29 cellular contexts compared by ENCODE assay signal in the genomic region with DNA sequence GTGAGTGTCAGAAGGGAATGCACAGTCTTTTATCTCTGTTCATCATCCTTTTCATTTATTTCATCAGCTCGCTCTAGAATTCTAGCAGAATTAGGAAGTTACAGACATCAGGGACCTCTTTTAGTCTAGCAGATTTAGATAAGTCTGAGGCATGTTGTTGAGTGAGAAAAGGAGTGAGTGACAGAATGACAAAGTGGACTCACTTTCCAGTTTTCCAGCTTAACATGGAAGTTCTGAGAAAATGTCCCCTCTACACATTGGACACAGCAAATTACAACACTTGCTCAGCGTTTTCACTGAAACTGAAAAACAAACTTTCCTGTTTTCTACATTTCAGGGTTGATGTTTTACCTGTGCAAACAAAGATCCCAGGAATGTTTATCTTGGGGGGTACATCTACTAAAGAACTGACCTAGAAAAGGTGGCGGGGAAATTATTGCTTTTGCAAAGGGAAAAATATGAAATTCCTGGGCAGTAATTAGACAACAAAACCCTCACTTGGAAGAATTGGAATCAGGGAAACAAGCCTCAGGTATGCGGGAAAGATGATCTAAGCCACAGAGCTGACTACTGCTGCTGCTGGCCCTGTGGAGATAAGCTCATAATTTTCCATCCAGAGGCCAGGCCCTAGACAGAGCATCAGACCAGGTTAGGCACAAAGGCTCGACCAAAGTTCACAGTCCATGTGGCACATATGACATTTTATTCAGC. TPM values are rescaled to one million over a fixed set of nuclear protein-coding genes. Genes with fewer than 3 reads are reported as not detected.
DNase-seq lines count a peak whose midpoint lies in the region; ATAC-seq, FAIRE-seq and TF ChIP-seq lines count a peak whose summit lies in the region.
"Had no signal": no experiment of that assay in that cellular context is flagged by ENCODE, and none has a peak within 500 bp of the region (broad histone marks: within the 10 kb centered on the region; RNA-seq: fewer than 3 reads in every experiment).

No MANE protein-coding gene starts in this region.

- H3K36me3 ChIP-seq in GM23338 (ENCODE audit: insufficient read depth) (no peaks in the 10 kb centered on the region), HepG2 (replicated peaks in 1 of 2; ENCODE audit: control insufficient read depth in 1 of 2, insufficient read depth in 2 of 2, low read length in 2 of 2) (no peaks in the 10 kb centered on the region), neuronal stem cell (replicated peaks in 1 of 2; ENCODE audit: control insufficient read depth in 2 of 2, insufficient read depth in 2 of 2, low read length in 2 of 2) (no peaks in the 10 kb centered on the region)
- H3K36me3 ChIP-seq: ascending aorta; BLaER1 treated with 17β-estradiol and CSF1 and Interleukin-3, amounts not matched to agents 10 nM and 100 nM; prostate gland; sigmoid colon had no signal

- no peak overlapping the region for H3K4ac ChIP-seq in neuronal stem cell (ENCODE audit: low read length)

- H3K27me3 ChIP-seq in GM23338 (ENCODE audit: insufficient read depth) (no peaks in the 10 kb centered on the region), HepG2 (ENCODE audit: control insufficient read depth in 1 of 2, insufficient read depth in 2 of 2, low read length in 2 of 2) (no peaks in the 10 kb centered on the region), neuronal stem cell (ENCODE audit: control insufficient read depth in 3 of 3, insufficient read depth in 3 of 3, low read depth in 1 of 3, low read length in 3 of 3) (no peaks in the 10 kb centered on the region)
- H3K27me3 ChIP-seq: ascending aorta; BLaER1 treated with 17β-estradiol and CSF1 and Interleukin-3, amounts not matched to agents 10 nM and 100 nM; sigmoid colon had no signal

- no peak overlapping the region for H2BK15ac ChIP-seq in neuronal stem cell (ENCODE audit: low read length)

- H2BK5ac ChIP-seq in neuronal stem cell (ENCODE audit: low read length) = no peak overlapping the region

- no peaks in the 10 kb centered on the region for H3K9me3 ChIP-seq in HepG2 (ENCODE audit: low read length)
- H3K9me3 ChIP-seq in neuronal stem cell (replicated peaks in 1 of 2; ENCODE audit: control insufficient read depth in 2 of 2, insufficient read depth in 1 of 2, low read depth in 1 of 2, low read length in 2 of 2) = no peaks in the 10 kb centered on the region
- H3K9me3 ChIP-seq: ascending aorta, prostate gland, sigmoid colon had no signal

- H3K27me3 Mint-ChIP-seq in GM23338 (ENCODE audit: insufficient read depth, low read depth, poor library complexity) (no peaks in the 10 kb centered on the region), WTC11 (ENCODE audit: low read depth) (peaks cover 6% of the 10 kb centered on the region; the same call in 1 of the 2 replicates)
- no peaks in the 10 kb centered on the region for H3K27me3 Mint-ChIP-seq in activated naive CD4-positive, alpha-beta T cell treated with anti-CD3 and anti-CD28 coated beads, Interleukin-2, amount 10 ng/mL, durations not matched to agents 7 days and 5 days
- H3K27me3 Mint-ChIP-seq: activated CD4-positive, alpha-beta memory T cell treated with anti-CD3 and anti-CD28 coated beads for 36 hours; activated naive CD8-positive, alpha-beta T cell treated with anti-CD3 and anti-CD28 coated beads, Interleukin-2, amount 10 ng/mL, durations not matched to agents 7 days and 5 days; stimulated activated memory B cell treated with anti-CD40 and anti-IgM and Interleukin-4, amounts not matched to agents 10 μg/mL and 1 μg/mL and 100 μg/mL, for 72 hours had no signal

- under 1% methylated on average over 5 of the region's 5 CpGs for WGBS in HepG2 (ENCODE audit: low lambda C conversion rate)
- no CpG with 5 or more reads among the region's 5 CpGs for WGBS in neuronal stem cell (ENCODE audit: extremely low coverage in 2 of 2, insufficient read length in 2 of 2, insufficient replicate concordance in 1 of 2), 2 donors

- H3K9me2 ChIP-seq in GM23338 (ENCODE audit: insufficient read depth) = no peaks in the 10 kb centered on the region

- H3K4me3 ChIP-seq in GM23338 = no peak overlapping the region
- peak overlapping the region; percentile 38 to 65 (median 38); a peak in 5 of 6 replicates for H3K4me3 ChIP-seq in HepG2 (replicated peaks in 1 of 3; ENCODE audit: insufficient read depth in 1 of 3, low read depth in 2 of 3, low read length in 3 of 3)
- no peak overlapping the region for H3K4me3 ChIP-seq in neuronal stem cell (ENCODE audit: low read length in 2 of 2)
- H3K4me3 ChIP-seq: ascending aorta; BLaER1 treated with 17β-estradiol and CSF1 and Interleukin-3, amounts not matched to agents 10 nM and 100 nM; prostate gland; sigmoid colon had no signal

- CTCF ChIA-PET in WTC11 (lab: Charles Lee) = interaction anchor here (0.6 kb wide), 1 partner anchor 1941 kb away, joined by 3 read pairs; no protein-coding TSS in a partner anchor
- CTCF ChIA-PET in HepG2 (lab: Yijun Ruan, JAX; ENCODE audit: low intra/inter-chr PET ratio, low total read pairs) = no interaction called here
- CTCF ChIA-PET in activated naive CD4-positive, alpha-beta T cell treated with anti-CD3 and anti-CD28 coated beads, Interleukin-2, amount 10 ng/mL, durations not matched to agents 7 days and 5 days (lab: Charles Lee) = no interaction called here

- H3K9ac ChIP-seq in HepG2 (ENCODE audit: insufficient read depth, low read depth, low read length) = peak overlapping the region; percentile 89
- H3K9ac ChIP-seq in neuronal stem cell (ENCODE audit: low read depth, low read length, poor library complexity) = no peak overlapping the region
- H3K9ac ChIP-seq: BLaER1 treated with 17β-estradiol and CSF1 and Interleukin-3, amounts not matched to agents 10 nM and 100 nM had no signal

- peak in 1 of 2 experiments; percentile 90; a peak in 2 of 4 replicates for TF ChIP-seq EP300 in HepG2 (IDR thresholded peaks at IDR 0.05; ENCODE audit: low read depth in 2 of 2, low read length in 2 of 2)
- no peak; the same call in 1 of the 2 replicates for TF ChIP-seq EP300 in HepG2 (CRISPR knock-in tag; IDR thresholded peaks at IDR 0.05; ENCODE audit: borderline replicate concordance)

- H4K8ac ChIP-seq in neuronal stem cell (ENCODE audit: low read depth, low read length) = no peak overlapping the region

- BruUV-seq in HepG2 (replicated peaks; lab: Mats Ljungman, UMichigan) = no TSS peak

- no peaks in the 10 kb centered on the region; the same call in 2 of the 3 replicates for H3K9me3 Mint-ChIP-seq in GM23338
- peaks cover 15% of the 10 kb centered on the region for H3K9me3 Mint-ChIP-seq in WTC11
- H3K9me3 Mint-ChIP-seq in activated naive CD4-positive, alpha-beta T cell treated with anti-CD3 and anti-CD28 coated beads, Interleukin-2, amount 10 ng/mL, durations not matched to agents 7 days and 5 days = peaks cover 12% of the 10 kb centered on the region
- H3K9me3 Mint-ChIP-seq: T-helper 2 cell treated with Interferon-gamma antibody and Interleukin-4, amounts not matched to agents 5 μg/mL and 100 μg/mL, for 36 hours had no signal

- TF ChIP-seq POLR2A in HepG2 (IDR thresholded peaks at IDR 0.05; ENCODE audit: insufficient read depth in 1 of 2, low read depth in 2 of 2, low read length in 2 of 2) = peak; percentile 22 to 48; a peak in 2 of 4 replicates

- H3K4me3 Mint-ChIP-seq in GM23338 (no peak overlapping the region), WTC11 (no peak overlapping the region)
- no peak overlapping the region for H3K4me3 Mint-ChIP-seq in activated naive CD4-positive, alpha-beta T cell treated with anti-CD3 and anti-CD28 coated beads, Interleukin-2, amount 10 ng/mL, durations not matched to agents 7 days and 5 days
- H3K4me3 Mint-ChIP-seq: activated CD4-positive, alpha-beta memory T cell treated with anti-CD3 and anti-CD28 coated beads for 36 hours; activated naive CD8-positive, alpha-beta T cell treated with anti-CD3 and anti-CD28 coated beads, Interleukin-2, amount 10 ng/mL, durations not matched to agents 7 days and 5 days; stimulated activated memory B cell treated with anti-CD40 and anti-IgM and Interleukin-4, amounts not matched to agents 10 μg/mL and 1 μg/mL and 100 μg/mL, for 72 hours; T-helper 2 cell treated with Interferon-gamma antibody and Interleukin-4, amounts not matched to agents 5 μg/mL and 100 μg/mL, for 36 hours had no signal

- ATAC-seq in GM23338 = no peak
- no peak for ATAC-seq in WTC11
- ATAC-seq in HepG2 = peak; percentile 86
- no peak for ATAC-seq in GM18867 (IDR thresholded peaks at IDR 0.05; ENCODE audit: unreplicated experiment)
- ATAC-seq: activated CD4-positive, CD25-positive, alpha-beta regulatory T cell treated with anti-CD3 and anti-CD28 coated beads, Interleukin-2, amount 50 U/mL, for 24 hours; Panc1; stimulated activated memory B cell treated with anti-CD40 and anti-IgM and Interleukin-4, amounts not matched to agents 10 μg/mL and 1 μg/mL and 100 μg/mL, for 72 hours had no signal

- H3K4me1 Mint-ChIP-seq in GM23338 (peaks cover 25% of the 10 kb centered on the region), WTC11 (peaks cover 25% of the 10 kb centered on the region)
- H3K4me1 Mint-ChIP-seq in activated naive CD4-positive, alpha-beta T cell treated with anti-CD3 and anti-CD28 coated beads, Interleukin-2, amount 10 ng/mL, durations not matched to agents 7 days and 5 days = peaks cover 5% of the 10 kb centered on the region
- H3K4me1 Mint-ChIP-seq: activated naive CD8-positive, alpha-beta T cell treated with anti-CD3 and anti-CD28 coated beads, Interleukin-2, amount 10 ng/mL, durations not matched to agents 7 days and 5 days; stimulated activated memory B cell treated with anti-CD40 and anti-IgM and Interleukin-4, amounts not matched to agents 10 μg/mL and 1 μg/mL and 100 μg/mL, for 72 hours had no signal

- no peak overlapping the region for H4K91ac ChIP-seq in neuronal stem cell (ENCODE audit: low read depth, low read length, poor library complexity)

- no peaks in the 10 kb centered on the region for H3K79me2 ChIP-seq in GM23338 (replicated peaks; ENCODE audit: insufficient read depth)
- H3K79me2 ChIP-seq in HepG2 (ENCODE audit: insufficient read depth, low read length) = no peaks in the 10 kb centered on the region

- H2AFZ ChIP-seq in GM23338 = no peak overlapping the region
- no peak overlapping the region for H2AFZ ChIP-seq in HepG2 (ENCODE audit: low read length)
- H2AFZ ChIP-seq in neuronal stem cell (ENCODE audit: low read length) = peak overlapping the region; percentile 96

- peak; percentile 57 for FAIRE-seq in HepG2 (lab: Jason Lieb, UNC)
- FAIRE-seq: frontal cortex, GM12891, H54 had no signal

- no peak overlapping the region for H3K14ac ChIP-seq in neuronal stem cell (ENCODE audit: low read length)

- no peak overlapping the region for H2BK12ac ChIP-seq in neuronal stem cell (ENCODE audit: low read length)

- H3K4me2 ChIP-seq in GM23338 (no peak overlapping the region), HepG2 (ENCODE audit: low read depth, low read length) (peak overlapping the region; percentile 94), neuronal stem cell (ENCODE audit: insufficient read depth, low read length, poor library complexity, severe bottlenecking) (no peak overlapping the region)
- H3K4me2 ChIP-seq: BLaER1 treated with 17β-estradiol and CSF1 and Interleukin-3, amounts not matched to agents 10 nM and 100 nM had no signal

- in situ Hi-C loops in HepG2 (cut with HindIII; ENCODE audit: extremely low pct_ligation_motif_present, low pct_unique_long_range_greater_than_20kb) = no loop called here

- TF ChIP-seq CTCF in GM23338 (conservative IDR thresholded peaks at IDR 0.05; ENCODE audit: low read depth in 2 of 2) = no peak
- no peak for TF ChIP-seq CTCF in WTC11 (IDR thresholded peaks at IDR 0.05)
- no peak for TF ChIP-seq CTCF in HepG2 (CRISPR knock-in tag; IDR thresholded peaks at IDR 0.05)

- H2BK120ac ChIP-seq in neuronal stem cell (ENCODE audit: low read depth, low read length) = no peak overlapping the region

- H3K36me3 Mint-ChIP-seq in GM23338 (ENCODE audit: low read depth) = no peaks in the 10 kb centered on the region
- no peaks in the 10 kb centered on the region for H3K36me3 Mint-ChIP-seq in WTC11
- peaks cover 3% of the 10 kb centered on the region for H3K36me3 Mint-ChIP-seq in activated naive CD4-positive, alpha-beta T cell treated with anti-CD3 and anti-CD28 coated beads, Interleukin-2, amount 10 ng/mL, durations not matched to agents 7 days and 5 days
- H3K36me3 Mint-ChIP-seq: activated CD4-positive, alpha-beta memory T cell treated with anti-CD3 and anti-CD28 coated beads for 36 hours; activated naive CD8-positive, alpha-beta T cell treated with anti-CD3 and anti-CD28 coated beads, Interleukin-2, amount 10 ng/mL, durations not matched to agents 7 days and 5 days had no signal

- no peak overlapping the region for H2AK5ac ChIP-seq in neuronal stem cell (ENCODE audit: low read depth, low read length)

- H3K27ac ChIP-seq in GM23338 (ENCODE audit: low read depth) (no peak overlapping the region), HepG2 (ENCODE audit: extremely low read length, insufficient read depth, low read length) (peak overlapping the region; percentile 97), neuronal stem cell (replicated peaks; ENCODE audit: low read length) (no peak overlapping the region)
- H3K27ac ChIP-seq: ascending aorta; BLaER1 treated with 17β-estradiol and CSF1 and Interleukin-3, amounts not matched to agents 10 nM and 100 nM; prostate gland; sigmoid colon had no signal

- no peak overlapping the region for H3K18ac ChIP-seq in neuronal stem cell (ENCODE audit: low read length)

- no peaks in the 10 kb centered on the region for H3F3A ChIP-seq in GM23338 (replicated peaks; ENCODE audit: low read depth)

- no peaks in the 10 kb centered on the region for H3K79me1 ChIP-seq in neuronal stem cell (ENCODE audit: low read depth, low read length)

- H3K4me1 ChIP-seq in GM23338 (ENCODE audit: insufficient read depth) (peaks cover 12% of the 10 kb centered on the region), HepG2 (ENCODE audit: insufficient read depth, low read length) (peaks cover 79% of the 10 kb centered on the region), neuronal stem cell (ENCODE audit: control insufficient read depth in 2 of 2, insufficient read depth in 1 of 2, low read depth in 1 of 2, low read length in 2 of 2) (peaks cover 5 to 6% of the 10 kb centered on the region in 2 donors)
- H3K4me1 ChIP-seq: ascending aorta, prostate gland, sigmoid colon had no signal

- H3K27ac Mint-ChIP-seq in GM23338 = 0 out of 2 replicates have a peak overlapping the region, but pooled peaks have one; percentile 90
- peak overlapping the region; percentile 82 for H3K27ac Mint-ChIP-seq in WTC11
- H3K27ac Mint-ChIP-seq in activated naive CD4-positive, alpha-beta T cell treated with anti-CD3 and anti-CD28 coated beads, Interleukin-2, amount 10 ng/mL, durations not matched to agents 7 days and 5 days = no peak overlapping the region
- H3K27ac Mint-ChIP-seq: activated CD4-positive, alpha-beta memory T cell treated with anti-CD3 and anti-CD28 coated beads for 36 hours; activated naive CD8-positive, alpha-beta T cell treated with anti-CD3 and anti-CD28 coated beads, Interleukin-2, amount 10 ng/mL, durations not matched to agents 7 days and 5 days; activated T-helper 2 cell treated with anti-CD3 and anti-CD28 coated beads, Interferon-gamma antibody, Interleukin-2, Interleukin-4, amounts not matched to agents 10 μg/mL and 5 μg/mL and 100 μg/mL, durations not matched to agents 14 hours and 24 hours and 36 hours; stimulated activated memory B cell treated with anti-CD40 and anti-IgM and Interleukin-4, amounts not matched to agents 10 μg/mL and 1 μg/mL and 100 μg/mL, for 72 hours; T-helper 2 cell treated with Interferon-gamma antibody and Interleukin-4, amounts not matched to agents 5 μg/mL and 100 μg/mL, for 36 hours had no signal

- DNase-seq in GM23338 (ENCODE audit: low spot score) (no peak), WTC11 (ENCODE audit: low spot score) (no peak), HepG2 (ENCODE audit: low spot score) (peak; percentile 91), neuronal stem cell (ENCODE audit: low spot score) (no peak), DMS79 treated with DMSO at 0.1 percent for 48 hours (lab: John Stamatoyannopoulos, UW) (no peak), SKM-1 (lab: John Stamatoyannopoulos, UW; ENCODE audit: unreplicated experiment) (no peak)
- DNase-seq in activated naive CD4-positive, alpha-beta T cell treated with anti-CD3 and anti-CD28 coated beads, Interleukin-2, amount 10 ng/mL, durations not matched to agents 7 days and 5 days = no peak
- DNase-seq: activated CD4-positive, alpha-beta memory T cell treated with anti-CD3 and anti-CD28 coated beads for 36 hours; activated CD8-positive, alpha-beta memory T cell treated with anti-CD3 and anti-CD28 coated beads, Interleukin-2, amount 50 U/mL, for 48 hours; activated naive CD8-positive, alpha-beta T cell treated with anti-CD3 and anti-CD28 coated beads, Interleukin-2, amount 10 ng/mL, durations not matched to agents 7 days and 5 days; caudate nucleus; EL; NCI-H1092; sigmoid colon; stimulated activated CD4-positive, alpha-beta T cell treated with anti-CD3 and anti-CD28 coated beads, Interleukin-4, amount 100 ng/mL, for 4 hours; substantia nigra had no signal

- intact Hi-C loops in HepG2 (cut with micrococcal nuclease; ENCODE audit: unreplicated experiment) = loop anchor here (1.0 to 5.0 kb wide), 2 partner anchors 35 to 62 kb away; no protein-coding TSS in a partner anchor

- POLR2A ChIA-PET in WTC11 (lab: Charles Lee) (no interaction called here), HepG2 (lab: Yijun Ruan, JAX) (interaction anchor here (0.7 to 4.4 kb wide), 25 partner anchors 8 to 309 kb away, joined by 3 to 119 read pairs (median 6); partner anchors contain the start of genes CPSF4, CYP3A43, CYP3A5 and CYP3A7)

- H3K23ac ChIP-seq in neuronal stem cell (ENCODE audit: low read depth, low read length, poor library complexity) = no peak overlapping the region

- H4K20me1 ChIP-seq in GM23338 (replicated peaks; ENCODE audit: insufficient read depth) (no peaks in the 10 kb centered on the region), HepG2 (ENCODE audit: insufficient read depth, low read length) (no peaks in the 10 kb centered on the region)
- H4K20me1 ChIP-seq: BLaER1 treated with 17β-estradiol and CSF1 and Interleukin-3, amounts not matched to agents 10 nM and 100 nM had no signal

- TF ChIP-seq RAD21 in HepG2 (CRISPR knock-in tag; IDR thresholded peaks at IDR 0.05) = no peak

RNA-seq across cellular contexts. Expression of gene CYP3A5, which starts 14.6 kb away (rescaled TPM):
- total RNA-seq in GM23338 (2014; rRNA removed; shearing (Covaris generic)) = not detected in 2 replicates
- polyA plus RNA-seq in GM23338 (2016; fragmentation: Nextera tagmentation; extraction: Ambion mirVana) (1.1 and 1.2 TPM in 2 replicates), HepG2 (2011; rRNA removed) (9.3 and 9.6 TPM in 2 replicates)
- total RNA-seq in WTC11 (2021) (0.39 to 0.78 TPM (median 0.76 TPM) in 3 replicates), HepG2 (2016; rRNA removed; fragmentation: Illumina TruSeq; extraction: Trizol) (1.7 and 5.7 TPM in 2 replicates)
- total RNA-seq in HepG2 (2016; cell fraction: cytosol; rRNA removed; fragmentation: Illumina TruSeq; extraction: Trizol; ENCODE audit: low read depth) = 0.88 and 1.1 TPM in 2 replicates
- total RNA-seq in HepG2 (2016; cell fraction: insoluble cytoplasmic fraction; rRNA removed; fragmentation: Illumina TruSeq; extraction: Trizol) = 1.5 and 4.8 TPM in 2 replicates
- total RNA-seq in HepG2 (2016; cell fraction: membrane; rRNA removed; fragmentation: Illumina TruSeq; extraction: Trizol) = 1.1 and 1.4 TPM in 2 replicates
- 11.9 and 12.6 TPM in 2 replicates for total RNA-seq in HepG2 (2016; cell fraction: nucleus; rRNA removed; fragmentation: Illumina TruSeq; extraction: Trizol)
- polyA plus RNA-seq in HepG2 (2011; cell fraction: cytosol; rRNA removed) = 2.2 and 3.8 TPM in 2 replicates
- polyA plus RNA-seq in HepG2 (2011; cell fraction: nucleus; rRNA removed) = 33.5 and 37.7 TPM in 2 replicates
- 11.9 and 12.8 TPM in 2 replicates for polyA plus RNA-seq in HepG2 (2012)
- 0.24 and 0.85 TPM in 2 replicates for polyA plus RNA-seq in HepG2 (2016; cell fraction: cytosol; fragmentation: Illumina TruSeq; extraction: Trizol; ENCODE audit: low read depth)
- 1.4 and 1.9 TPM in 2 replicates for polyA plus RNA-seq in HepG2 (2016; cell fraction: insoluble cytoplasmic fraction; fragmentation: Illumina TruSeq; extraction: Trizol; ENCODE audit: low read depth)
- polyA plus RNA-seq in HepG2 (2016; cell fraction: membrane; fragmentation: Illumina TruSeq; extraction: Trizol; ENCODE audit: low read depth) = 0.49 and 0.56 TPM in 2 replicates
- polyA plus RNA-seq in HepG2 (2016; cell fraction: nucleus; fragmentation: Illumina TruSeq; extraction: Trizol; ENCODE audit: insufficient read depth, low read depth) = 9.0 and 11.5 TPM in 2 replicates
- polyA minus RNA-seq in HepG2 (2011; rRNA and poly(A)+ RNA removed; ENCODE audit: low replicate concordance) = 0.07 and 10.0 TPM in 2 replicates
- polyA minus RNA-seq in HepG2 (2011; cell fraction: cytosol; rRNA and poly(A)+ RNA removed) = 1.8 and 4.5 TPM in 2 replicates
- 72.4 and 84.9 TPM in 2 replicates for polyA minus RNA-seq in HepG2 (2011; cell fraction: nucleus; rRNA and poly(A)+ RNA removed)
- polyA plus RNA-seq in neuronal stem cell (2013, experiment 1 of 2) = 0.01 TPM
- polyA plus RNA-seq in neuronal stem cell (2013, experiment 2 of 2) = 0.06 TPM
- total RNA-seq: activated CD4-positive, alpha-beta memory T cell treated with anti-CD3 and anti-CD28 coated beads for 36 hours; activated naive CD8-positive, alpha-beta T cell treated with anti-CD3 and anti-CD28 coated beads, Interleukin-2, amount 10 ng/mL, durations not matched to agents 7 days and 5 days; activated T-helper 2 cell treated with anti-CD3 and anti-CD28 coated beads, Interferon-gamma antibody, Interleukin-2, Interleukin-4, amounts not matched to agents 10 μg/mL and 5 μg/mL and 100 μg/mL, durations not matched to agents 14 hours and 24 hours and 36 hours had no signal

RNA-seq across cellular contexts. Expression of gene CYP3A7, which starts 40.6 kb away (rescaled TPM):
- total RNA-seq in GM23338 (2014; rRNA removed; shearing (Covaris generic)) = not detected in 2 replicates
- 0.12 and 0.19 TPM in 2 replicates for polyA plus RNA-seq in GM23338 (2016; fragmentation: Nextera tagmentation; extraction: Ambion mirVana)
- not detected in 3 replicates for total RNA-seq in WTC11 (2021)
- total RNA-seq in HepG2 (2016; rRNA removed; fragmentation: Illumina TruSeq; extraction: Trizol) = 6.4 and 6.6 TPM in 2 replicates
- 1.1 and 1.4 TPM in 2 replicates for total RNA-seq in HepG2 (2016; cell fraction: cytosol; rRNA removed; fragmentation: Illumina TruSeq; extraction: Trizol; ENCODE audit: low read depth)
- 5.7 and 6.4 TPM in 2 replicates for total RNA-seq in HepG2 (2016; cell fraction: insoluble cytoplasmic fraction; rRNA removed; fragmentation: Illumina TruSeq; extraction: Trizol)
- 2.3 and 2.5 TPM in 2 replicates for total RNA-seq in HepG2 (2016; cell fraction: membrane; rRNA removed; fragmentation: Illumina TruSeq; extraction: Trizol)
- 6.7 and 7.7 TPM in 2 replicates for total RNA-seq in HepG2 (2016; cell fraction: nucleus; rRNA removed; fragmentation: Illumina TruSeq; extraction: Trizol)
- polyA plus RNA-seq in HepG2 (2011; rRNA removed) = 5.7 and 5.8 TPM in 2 replicates
- polyA plus RNA-seq in HepG2 (2011; cell fraction: cytosol; rRNA removed) = 1.5 and 3.1 TPM in 2 replicates
- polyA plus RNA-seq in HepG2 (2011; cell fraction: nucleus; rRNA removed) = 5.9 and 6.8 TPM in 2 replicates
- polyA plus RNA-seq in HepG2 (2012) = 10.4 and 10.9 TPM in 2 replicates
- polyA plus RNA-seq in HepG2 (2016; cell fraction: cytosol; fragmentation: Illumina TruSeq; extraction: Trizol; ENCODE audit: low read depth) = 0.79 and 0.80 TPM in 2 replicates
- 5.8 and 6.0 TPM in 2 replicates for polyA plus RNA-seq in HepG2 (2016; cell fraction: insoluble cytoplasmic fraction; fragmentation: Illumina TruSeq; extraction: Trizol; ENCODE audit: low read depth)
- 1.9 and 2.2 TPM in 2 replicates for polyA plus RNA-seq in HepG2 (2016; cell fraction: membrane; fragmentation: Illumina TruSeq; extraction: Trizol; ENCODE audit: low read depth)
- 7.5 and 7.8 TPM in 2 replicates for polyA plus RNA-seq in HepG2 (2016; cell fraction: nucleus; fragmentation: Illumina TruSeq; extraction: Trizol; ENCODE audit: insufficient read depth, low read depth)
- polyA minus RNA-seq in HepG2 (2011; rRNA and poly(A)+ RNA removed; ENCODE audit: low replicate concordance) = 0.38 TPM in 1 of 2 replicates, not detected in the other
- polyA minus RNA-seq in HepG2 (2011; cell fraction: cytosol; rRNA and poly(A)+ RNA removed) = 1.8 and 1.9 TPM in 2 replicates
- polyA minus RNA-seq in HepG2 (2011; cell fraction: nucleus; rRNA and poly(A)+ RNA removed) = 5.2 and 8.2 TPM in 2 replicates
- not detected for polyA plus RNA-seq in neuronal stem cell (2013, experiment 1 of 2)
- polyA plus RNA-seq in neuronal stem cell (2013, experiment 2 of 2) = not detected
- total RNA-seq: activated CD4-positive, alpha-beta memory T cell treated with anti-CD3 and anti-CD28 coated beads for 36 hours; activated naive CD8-positive, alpha-beta T cell treated with anti-CD3 and anti-CD28 coated beads, Interleukin-2, amount 10 ng/mL, durations not matched to agents 7 days and 5 days; activated T-helper 2 cell treated with anti-CD3 and anti-CD28 coated beads, Interferon-gamma antibody, Interleukin-2, Interleukin-4, amounts not matched to agents 10 μg/mL and 5 μg/mL and 100 μg/mL, durations not matched to agents 14 hours and 24 hours and 36 hours; ascending aorta; frontal cortex; mononuclear cell; prostate gland had no signal

Comparison
In these comparisons a context has a peak if more than half of its experiments do, and no peak if none do; other contexts are left out.
1. H3K4me3 ChIP-seq: peak in HepG2 (3 of 3); none in GM23338 (single experiment) and neuronal stem cell (0 of 2).